In genomic region chr9:123033864-123034598, GRCh38 we compare ENCODE assay signal across 11 cellular contexts. TPM values are rescaled to one million over a fixed set of nuclear protein-coding genes. Genes with fewer than 3 reads are reported as not detected.
DNase-seq lines count a peak whose midpoint lies in the region; ATAC-seq and FAIRE-seq lines count a peak whose summit lies in the region.
"Had no signal": no experiment of that assay in that cellular context is flagged by ENCODE, and none has a peak within 500 bp of the region (broad histone marks: within the 10 kb centered on the region; RNA-seq: fewer than 3 reads in every experiment).

No MANE protein-coding gene starts in this region.

- H3K23ac ChIP-seq in trophoblast cell (ENCODE audit: low read length), result peak overlapping the region; percentile 87

- peak overlapping the region; percentile 16; the same call in 1 of the 2 replicates for H3K4me2 ChIP-seq in BLaER1
- H3K4me2 ChIP-seq in trophoblast cell (ENCODE audit: low read length), result no peak overlapping the region

- H2BK12ac ChIP-seq in trophoblast cell (ENCODE audit: low read length), result no peak overlapping the region

- H3K18ac ChIP-seq in trophoblast cell (ENCODE audit: low read length), result no peak overlapping the region

- H3K9ac ChIP-seq in BLaER1, result no peak overlapping the region
- H3K9ac ChIP-seq in trophoblast cell (ENCODE audit: low read length), result no peak overlapping the region

- H4K91ac ChIP-seq in trophoblast cell (ENCODE audit: low read depth, low read length), result no peak overlapping the region

- H3K4me1 ChIP-seq in BLaER1 (0 out of 2 replicates have a peak, but pooled peaks cover 8% of the 10 kb centered on the region), trophoblast cell (ENCODE audit: control insufficient read depth in 1 of 2, insufficient read depth in 2 of 2, low read length in 2 of 2) (peaks cover 3 to 8% of the 10 kb centered on the region in 2 experiments)

- H3K27ac Mint-ChIP-seq in T-helper 17 cell, result peak overlapping the region; percentile 14

- H4K20me1 ChIP-seq in BLaER1, result peaks cover 13% of the 10 kb centered on the region

- no peak overlapping the region for H4K12ac ChIP-seq in trophoblast cell (ENCODE audit: low read depth, low read length)

- no peak for ATAC-seq in T-helper 17 cell
- ATAC-seq in Right ventricle myocardium superior (ENCODE audit: poor library complexity), result peak; percentile 27
- ATAC-seq in HG03025 (IDR thresholded peaks at IDR 0.05; ENCODE audit: low FRiP score, unreplicated experiment), result no peak
- no peak for ATAC-seq in GM18517 (IDR thresholded peaks at IDR 0.05; ENCODE audit: unreplicated experiment)

- H3K79me1 ChIP-seq in trophoblast cell (ENCODE audit: low read length), result no peaks in the 10 kb centered on the region

- H4K8ac ChIP-seq in trophoblast cell (ENCODE audit: low read depth, low read length), result no peak overlapping the region

- no peak overlapping the region for H3K4me3 Mint-ChIP-seq in T-helper 17 cell

- H2AFZ ChIP-seq in trophoblast cell (ENCODE audit: insufficient read depth, low read length, poor library complexity), result no peak overlapping the region

- no peaks in the 10 kb centered on the region for H3K27me3 Mint-ChIP-seq in T-helper 17 cell

- intact Hi-C loops in Right ventricle myocardium superior (cut with DNase I), result no loop called here

- H3K79me2 ChIP-seq in trophoblast cell (ENCODE audit: control insufficient read depth, insufficient read depth, low read length, poor library complexity), result no peaks in the 10 kb centered on the region

- peaks cover 12% of the 10 kb centered on the region for H3K36me3 Mint-ChIP-seq in T-helper 17 cell (ENCODE audit: low read depth)

- peaks cover 17% of the 10 kb centered on the region for H3K4me1 Mint-ChIP-seq in T-helper 17 cell

- DNase-seq in T-helper 17 cell (no peak), Right ventricle myocardium superior (no peak), trophoblast cell (no peak), urothelium cell line (ENCODE audit: low spot score) (no peak), ureter (ENCODE audit: low spot score) (no peak)
- DNase-seq: NCI-H2081 had no signal

- H3K14ac ChIP-seq in trophoblast cell (ENCODE audit: low read length), result no peak overlapping the region

- H3K9me3 ChIP-seq in BLaER1 (no peaks in the 10 kb centered on the region), T-helper 17 cell (ENCODE audit: control insufficient read depth, low read length, poor library complexity, severe bottlenecking) (no peaks in the 10 kb centered on the region), trophoblast cell (ENCODE audit: insufficient read depth, low read depth, low read length) (no peaks in the 10 kb centered on the region)

- H3K27ac ChIP-seq in BLaER1 (no peak overlapping the region), trophoblast cell (ENCODE audit: low read depth, low read length) (no peak overlapping the region)

- H3K36me3 ChIP-seq in BLaER1 (peaks cover 26% of the 10 kb centered on the region), trophoblast cell (ENCODE audit: control insufficient read depth in 1 of 2, insufficient read depth in 2 of 2, low read length in 2 of 2) (peaks cover 8 to 16% of the 10 kb centered on the region in 2 experiments)

- no peak overlapping the region for H2BK120ac ChIP-seq in trophoblast cell (ENCODE audit: insufficient read depth, low read length, poor library complexity)

- H3K27me3 ChIP-seq in BLaER1 (no peaks in the 10 kb centered on the region), trophoblast cell (ENCODE audit: insufficient read depth, low read length) (no peaks in the 10 kb centered on the region)

- no peak overlapping the region for H2AK5ac ChIP-seq in trophoblast cell (ENCODE audit: low read length)

- no peak overlapping the region for H3K4ac ChIP-seq in trophoblast cell (ENCODE audit: low read depth, low read length)

- H3K4me3 ChIP-seq in BLaER1 (no peak overlapping the region), trophoblast cell (ENCODE audit: low read depth, low read length) (no peak overlapping the region)

- WGBS in trophoblast cell (ENCODE audit: extremely low coverage, insufficient coverage, insufficient read length), result no CpG with 5 or more reads among the region's 8 CpGs

- FAIRE-seq in urothelium cell line (lab: Jason Lieb, UNC), result no peak
- FAIRE-seq: bronchial epithelial cell, TTC549 had no signal

- no peak overlapping the region for H2BK5ac ChIP-seq in trophoblast cell (ENCODE audit: low read depth, low read length, poor library complexity)

RNA-seq across cellular contexts. Expression of gene GPR21, which starts 0.6 kb away (rescaled TPM):
- total RNA-seq in T-helper 17 cell (1 to 10 TPM in 1 of 2 donors, not detected in 1; 1.6 TPM), Right ventricle myocardium superior (not detected), ureter (7.8 TPM)
- 0.04 TPM in 2 replicates for polyA plus RNA-seq in trophoblast cell (2013)
